ENCODE assay signal across 11 cellular contexts in the genomic region with DNA sequence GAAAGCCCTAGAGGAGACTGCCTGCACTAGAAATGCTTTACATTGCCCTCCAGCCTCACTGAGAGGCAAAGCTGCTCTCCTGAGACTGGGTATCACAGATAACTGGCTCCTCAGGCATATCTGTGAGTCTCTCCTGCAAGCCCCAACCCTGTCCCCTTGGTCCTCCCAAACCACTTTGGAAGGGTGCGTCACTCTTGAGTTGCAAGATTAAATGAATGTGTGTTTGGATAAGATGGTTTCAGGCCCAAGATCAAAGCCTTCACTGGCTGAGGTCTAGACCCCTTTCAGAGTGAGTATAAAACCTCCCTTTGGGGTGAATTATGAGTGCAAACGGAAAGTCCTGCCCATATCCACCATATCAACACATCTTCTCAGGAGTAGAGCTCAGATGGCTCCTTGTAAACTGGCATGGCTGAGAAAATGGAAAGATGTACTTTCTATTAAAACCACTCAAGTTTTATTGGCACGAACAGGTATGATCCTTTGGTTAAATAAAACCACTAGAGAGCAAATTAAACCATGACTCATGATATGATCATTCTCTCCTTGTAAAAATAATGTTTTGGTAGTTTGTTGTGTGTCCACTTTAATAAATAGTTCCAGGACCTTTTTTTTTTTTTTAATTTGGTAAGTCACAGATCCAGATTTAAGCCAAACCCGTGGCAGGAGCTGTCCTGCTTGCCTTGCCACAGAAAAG.
DNase-seq lines count a peak whose midpoint lies in the region; ATAC-seq and TF ChIP-seq lines count a peak whose summit lies in the region.
"Had no signal": no experiment of that assay in that cellular context is flagged by ENCODE, and none has a peak within 500 bp of the region (broad histone marks: within the 10 kb centered on the region; RNA-seq: fewer than 3 reads in every experiment).

No MANE protein-coding gene starts in this region.

- H3K4me3 Mint-ChIP-seq in activated naive CD4-positive, alpha-beta T cell treated with anti-CD3 and anti-CD28 coated beads, Interleukin-2, amount 10 ng/mL, durations not matched to agents 7 days and 5 days: no peak overlapping the region
- H3K4me3 Mint-ChIP-seq in stimulated activated naive CD8-positive, alpha-beta T cell treated with anti-CD3 and anti-CD28 coated beads, Interleukin-15, Interleukin-2, amounts not matched to agents 100 ng/mL and 50 ng/mL, for 24 hours: no peak overlapping the region
- H3K4me3 Mint-ChIP-seq: stimulated activated naive B cell treated with anti-CD40 and anti-IgM and Interleukin-4, amounts not matched to agents 10 μg/mL and 1 μg/mL and 100 μg/mL, for 72 hours had no signal

- no peaks in the 10 kb centered on the region for H3K27me3 Mint-ChIP-seq in activated naive CD4-positive, alpha-beta T cell treated with anti-CD3 and anti-CD28 coated beads, Interleukin-2, amount 10 ng/mL, durations not matched to agents 7 days and 5 days
- no peaks in the 10 kb centered on the region for H3K27me3 Mint-ChIP-seq in stimulated activated naive CD8-positive, alpha-beta T cell treated with anti-CD3 and anti-CD28 coated beads, Interleukin-15, Interleukin-2, amounts not matched to agents 100 ng/mL and 50 ng/mL, for 24 hours
- H3K27me3 Mint-ChIP-seq: stimulated activated naive B cell treated with anti-CD40 and anti-IgM and Interleukin-4, amounts not matched to agents 10 μg/mL and 1 μg/mL and 100 μg/mL, for 72 hours had no signal

- H3K9ac ChIP-seq in mammary epithelial cell (ENCODE audit: insufficient read depth, low read length): no peak overlapping the region

- no peaks in the 10 kb centered on the region for H3K4me1 Mint-ChIP-seq in activated naive CD4-positive, alpha-beta T cell treated with anti-CD3 and anti-CD28 coated beads, Interleukin-2, amount 10 ng/mL, durations not matched to agents 7 days and 5 days
- peaks cover 57% of the 10 kb centered on the region for H3K4me1 Mint-ChIP-seq in stimulated activated naive CD8-positive, alpha-beta T cell treated with anti-CD3 and anti-CD28 coated beads, Interleukin-15, Interleukin-2, amounts not matched to agents 100 ng/mL and 50 ng/mL, for 24 hours (ENCODE audit: low read depth)

- TF ChIP-seq CTCF in mammary epithelial cell (conservative IDR thresholded peaks at IDR 0.05 in 1 of 2, IDR thresholded peaks at IDR 0.05 in 1 of 2; ENCODE audit: extremely low read depth in 1 of 2, insufficient read depth in 1 of 2, low read depth in 1 of 2, low read length in 2 of 2) (no peak), lower lobe of right lung (IDR thresholded peaks at IDR 0.05) (no peak)

- BruUV-seq in mammary epithelial cell (replicated peaks; lab: Mats Ljungman, UMichigan): no TSS peak

- H3K36me3 Mint-ChIP-seq in activated naive CD4-positive, alpha-beta T cell treated with anti-CD3 and anti-CD28 coated beads, Interleukin-2, amount 50 U/mL, for 72 hours: no peaks in the 10 kb centered on the region
- no peaks in the 10 kb centered on the region for H3K36me3 Mint-ChIP-seq in activated naive CD4-positive, alpha-beta T cell treated with anti-CD3 and anti-CD28 coated beads, Interleukin-2, amount 10 ng/mL, durations not matched to agents 7 days and 5 days
- no peaks in the 10 kb centered on the region for H3K36me3 Mint-ChIP-seq in stimulated activated naive CD8-positive, alpha-beta T cell treated with anti-CD3 and anti-CD28 coated beads, Interleukin-15, Interleukin-2, amounts not matched to agents 100 ng/mL and 50 ng/mL, for 24 hours (ENCODE audit: low read depth)

- intact Hi-C loops in mammary epithelial cell (cut with micrococcal nuclease): no loop called here
- intact Hi-C loops in lower lobe of right lung (cut with DNase I): no loop called here

- peak in 1 of 2 donors; percentile 11 for DNase-seq in activated naive CD4-positive, alpha-beta T cell treated with anti-CD3 and anti-CD28 coated beads, Interleukin-2, amount 50 U/mL, for 72 hours (ENCODE audit: low spot score in 2 of 2)
- no peak for DNase-seq in activated naive CD4-positive, alpha-beta T cell treated with anti-CD3 and anti-CD28 coated beads, Interleukin-2, amount 10 ng/mL, durations not matched to agents 7 days and 5 days
- DNase-seq in RPMI7951 (ENCODE audit: low read depth) (peak; percentile 78), mammary epithelial cell (peak; percentile 74), lower lobe of right lung (no peak)
- DNase-seq: DMS 273 treated with DMSO at 0.1 percent for 48 hours; NCI-H2171 treated with DMSO at 0.1 percent for 48 hours; stimulated activated naive B cell treated with anti-CD40 and anti-IgM and Interleukin-4, amounts not matched to agents 10 μg/mL and 1 μg/mL and 100 μg/mL, for 72 hours had no signal

- CTCF ChIA-PET in activated naive CD4-positive, alpha-beta T cell treated with anti-CD3 and anti-CD28 coated beads, Interleukin-2, amount 10 ng/mL, durations not matched to agents 7 days and 5 days (lab: Charles Lee): interaction anchor here (0.7 kb wide), 1 partner anchor 1165 kb away, joined by 3 read pairs; no protein-coding TSS in a partner anchor
- CTCF ChIA-PET in mammary epithelial cell (lab: Charles Lee; ENCODE audit: low non-redundant PET): interaction anchor here (0.6 kb wide), 1 partner anchor 372 kb away, joined by 4 read pairs; no protein-coding TSS in a partner anchor

- in situ Hi-C loops in mammary epithelial cell (cut with MboI; ENCODE audit: low sequenced_read_pairs in 2 of 2): no loop called here

- peak overlapping the region in 1 of 2 donors; percentile 37 for H3K27ac Mint-ChIP-seq in activated naive CD4-positive, alpha-beta T cell treated with anti-CD3 and anti-CD28 coated beads, Interleukin-2, amount 50 U/mL, for 72 hours
- no peak overlapping the region for H3K27ac Mint-ChIP-seq in activated naive CD4-positive, alpha-beta T cell treated with anti-CD3 and anti-CD28 coated beads, Interleukin-2, amount 10 ng/mL, durations not matched to agents 7 days and 5 days
- H3K27ac Mint-ChIP-seq in stimulated activated naive CD8-positive, alpha-beta T cell treated with anti-CD3 and anti-CD28 coated beads, Interleukin-15, Interleukin-2, amounts not matched to agents 100 ng/mL and 50 ng/mL, for 24 hours: peak overlapping the region; percentile 56
- H3K27ac Mint-ChIP-seq: stimulated activated naive B cell treated with anti-CD40 and anti-IgM and Interleukin-4, amounts not matched to agents 10 μg/mL and 1 μg/mL and 100 μg/mL, for 72 hours had no signal

- H3K4me3 ChIP-seq in mammary epithelial cell (replicated peaks in 1 of 3; ENCODE audit: insufficient read depth in 1 of 3, low read depth in 2 of 3, low read length in 3 of 3) (no peak overlapping the region), lower lobe of right lung (no peak overlapping the region)

- H3K36me3 ChIP-seq in mammary epithelial cell (ENCODE audit: insufficient read depth, low read length) (no peaks in the 10 kb centered on the region), lower lobe of right lung (no peaks in the 10 kb centered on the region)

- no peaks in the 10 kb centered on the region for H4K20me1 ChIP-seq in mammary epithelial cell (ENCODE audit: insufficient read depth, low read length)

- H3K9me3 Mint-ChIP-seq in activated naive CD4-positive, alpha-beta T cell treated with anti-CD3 and anti-CD28 coated beads, Interleukin-2, amount 50 U/mL, for 72 hours: peaks cover 0 to 7% of the 10 kb centered on the region in 2 donors
- peaks cover 3% of the 10 kb centered on the region for H3K9me3 Mint-ChIP-seq in activated naive CD4-positive, alpha-beta T cell treated with anti-CD3 and anti-CD28 coated beads, Interleukin-2, amount 10 ng/mL, durations not matched to agents 7 days and 5 days
- H3K9me3 Mint-ChIP-seq in stimulated activated naive CD8-positive, alpha-beta T cell treated with anti-CD3 and anti-CD28 coated beads, Interleukin-15, Interleukin-2, amounts not matched to agents 100 ng/mL and 50 ng/mL, for 24 hours: no peaks in the 10 kb centered on the region

- no peak overlapping the region for H2AFZ ChIP-seq in mammary epithelial cell (ENCODE audit: low read depth, low read length)

- no peaks in the 10 kb centered on the region for H3K9me3 ChIP-seq in mammary epithelial cell (replicated peaks; ENCODE audit: insufficient read depth, low read length)
- no peaks in the 10 kb centered on the region for H3K9me3 ChIP-seq in lower lobe of right lung

- H3K4me2 ChIP-seq in mammary epithelial cell (ENCODE audit: insufficient read depth, low read depth, low read length): no peak overlapping the region

- ATAC-seq in activated naive CD4-positive, alpha-beta T cell treated with anti-CD3 and anti-CD28 coated beads, Interleukin-2, amount 50 U/mL, for 72 hours: peak; percentile 78 to 92
- ATAC-seq in lower lobe of right lung: no peak
- ATAC-seq in HG02870 (IDR thresholded peaks at IDR 0.05; ENCODE audit: unreplicated experiment): no peak
- no peak for ATAC-seq in HG03196 (IDR thresholded peaks at IDR 0.05; ENCODE audit: unreplicated experiment)
- ATAC-seq: stimulated activated naive B cell treated with anti-CD40 and anti-IgM and Interleukin-4, amounts not matched to agents 10 μg/mL and 1 μg/mL and 100 μg/mL, for 72 hours had no signal

- H3K27me3 ChIP-seq in mammary epithelial cell (ENCODE audit: insufficient read depth, low read length): peaks cover 3% of the 10 kb centered on the region
- no peaks in the 10 kb centered on the region for H3K27me3 ChIP-seq in lower lobe of right lung (ENCODE audit: low read depth)

- WGBS in mammary epithelial cell (ENCODE audit: low coverage, missing lambda C conversion rate): 29% methylated on average over 4 of the region's 4 CpGs

- no peaks in the 10 kb centered on the region for H3K79me2 ChIP-seq in mammary epithelial cell (ENCODE audit: insufficient read depth, low read length)

- dilution Hi-C loops in mammary epithelial cell (cut with HindIII; ENCODE audit: low sequenced_read_pairs): no loop called here

- H3K4me1 ChIP-seq in mammary epithelial cell (ENCODE audit: insufficient read depth, low read length) (peaks cover 9% of the 10 kb centered on the region), lower lobe of right lung (no peaks in the 10 kb centered on the region)

- H3K27ac ChIP-seq in mammary epithelial cell (ENCODE audit: insufficient read depth, low read depth, low read length) (no peak overlapping the region), lower lobe of right lung (no peak overlapping the region)

Comparison
In these comparisons a context has a peak if more than half of its experiments do, and no peak if none do; other contexts are left out.
1. ATAC-seq: peak in activated naive CD4-positive, alpha-beta T cell treated with anti-CD3 and anti-CD28 coated beads, Interleukin-2, amount 50 U/mL, for 72 hours (2 of 2); none in lower lobe of right lung (0 of 2), HG02870 (single experiment) and HG03196 (single experiment).
2. DNase-seq: peak in RPMI7951 (single experiment) and mammary epithelial cell (single experiment); none in activated naive CD4-positive, alpha-beta T cell treated with anti-CD3 and anti-CD28 coated beads, Interleukin-2, amount 10 ng/mL, durations not matched to agents 7 days and 5 days (single experiment) and lower lobe of right lung (single experiment).